Comparison of ENCODE assay signal across 24 cellular contexts in the genomic region with DNA sequence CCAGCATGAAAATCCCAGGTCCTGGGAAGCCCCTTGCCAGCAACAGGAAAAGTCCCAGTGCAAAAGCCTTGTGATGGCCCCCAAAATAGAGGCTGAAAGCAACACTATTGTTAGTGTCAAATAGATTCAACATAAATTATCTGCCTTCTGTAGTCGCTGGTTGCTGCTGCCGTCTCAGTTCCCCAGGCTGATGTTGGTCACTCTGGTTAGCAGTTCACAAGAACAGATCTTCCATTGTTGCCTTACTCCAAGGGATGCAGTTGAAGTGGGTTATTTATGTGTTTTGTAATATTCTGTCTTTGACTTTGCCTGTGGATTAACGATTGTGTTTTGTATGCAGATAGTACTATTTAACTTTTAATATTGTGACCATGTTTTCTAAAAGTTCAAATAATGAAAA. TPM values are rescaled to one million over a fixed set of nuclear protein-coding genes. Genes with fewer than 3 reads are reported as not detected.
A peak's percentile ranks its signal among the peaks of the same experiment; 100 is the strongest.
DNase-seq lines count a peak whose midpoint lies in the region; ATAC-seq, FAIRE-seq and TF ChIP-seq lines count a peak whose summit lies in the region.
"Had no signal": no experiment of that assay in that cellular context is flagged by ENCODE, and none has a peak within 500 bp of the region (broad histone marks: within the 10 kb centered on the region; RNA-seq: fewer than 3 reads in every experiment).

No MANE protein-coding gene starts in this region.

- no peaks in the 10 kb centered on the region for H3K79me1 ChIP-seq in mesendoderm (ENCODE audit: low read length)

- no peak for FAIRE-seq in K562 (lab: Jason Lieb, UNC)
- FAIRE-seq: G401.6, GM12891 had no signal

- TF ChIP-seq POLR2A in K562 (conservative IDR thresholded peaks at IDR 0.05) (no peak), stomach (IDR thresholded peaks at IDR 0.05) (no peak)

- no peak overlapping the region for H3K56ac ChIP-seq in mesendoderm (ENCODE audit: low read length)

- no peak overlapping the region for H3K27ac Mint-ChIP-seq in osteocyte (ENCODE audit: unreplicated experiment)
- H3K27ac Mint-ChIP-seq: CD4-positive, alpha-beta T cell had no signal

- no peak overlapping the region for H3K23ac ChIP-seq in mesendoderm (ENCODE audit: low read length)

- no peak overlapping the region for H4K8ac ChIP-seq in mesendoderm (ENCODE audit: low read depth, low read length)

- H3K9me3 Mint-ChIP-seq in osteocyte (ENCODE audit: unreplicated experiment), result no peaks in the 10 kb centered on the region
- H3K9me3 Mint-ChIP-seq: CD4-positive, alpha-beta T cell had no signal

- in situ Hi-C loops in K562 (cut with MboI), result loop anchor here (10.0 kb wide), 1 partner anchor 563 kb away; no protein-coding TSS in a partner anchor

- H2BK15ac ChIP-seq in mesendoderm (replicated peaks; ENCODE audit: low read depth), result no peak overlapping the region

- no peak overlapping the region for H3K27ac ChIP-seq in K562 (ENCODE audit: extremely low read depth, low read depth, low read length)
- no peak overlapping the region for H3K27ac ChIP-seq in stomach
- H3K27ac ChIP-seq in mesendoderm (ENCODE audit: low read depth, low read length), result no peak overlapping the region
- H3K27ac ChIP-seq: BLaER1 treated with 17β-estradiol and CSF1 and Interleukin-3, amounts not matched to agents 10 nM and 100 nM had no signal

- H2AK5ac ChIP-seq in mesendoderm (ENCODE audit: low read length), result no peak overlapping the region

- H4K20me1 ChIP-seq in K562 (replicated peaks; ENCODE audit: control insufficient read depth, insufficient read depth, low read length), result no peaks in the 10 kb centered on the region
- H4K20me1 ChIP-seq: BLaER1 treated with 17β-estradiol and CSF1 and Interleukin-3, amounts not matched to agents 10 nM and 100 nM had no signal

- intact Hi-C loops in K562 (cut with micrococcal nuclease) (no loop called here), stomach (cut with DNase I; ENCODE audit: low total_unique reads) (no loop called here)

- H3K27me3 Mint-ChIP-seq in osteocyte (ENCODE audit: unreplicated experiment), result no peaks in the 10 kb centered on the region
- H3K27me3 Mint-ChIP-seq: CD4-positive, alpha-beta T cell had no signal

- POLR2A ChIA-PET in K562 (lab: Yijun Ruan, JAX), result no interaction called here

- no peaks in the 10 kb centered on the region for H3K4me1 Mint-ChIP-seq in osteocyte (ENCODE audit: unreplicated experiment)

- H3K9ac ChIP-seq in K562 (ENCODE audit: insufficient read depth in 1 of 2, low read depth in 2 of 2, low read length in 2 of 2) (no peak overlapping the region), mesendoderm (ENCODE audit: low read length) (no peak overlapping the region)
- H3K9ac ChIP-seq: BLaER1 treated with 17β-estradiol and CSF1 and Interleukin-3, amounts not matched to agents 10 nM and 100 nM had no signal

- no peak overlapping the region for H4K5ac ChIP-seq in mesendoderm (ENCODE audit: low read length)

- H2BK5ac ChIP-seq in mesendoderm (ENCODE audit: low read length), result no peak overlapping the region

- H3K4me3 ChIP-seq in K562, result no peak overlapping the region
- no peak overlapping the region for H3K4me3 ChIP-seq in stomach
- no peak overlapping the region for H3K4me3 ChIP-seq in mesendoderm (ENCODE audit: low read length)
- H3K4me3 ChIP-seq: BLaER1 treated with 17β-estradiol and CSF1 and Interleukin-3, amounts not matched to agents 10 nM and 100 nM; MG63 had no signal

- H3K4ac ChIP-seq in mesendoderm (ENCODE audit: low read depth, low read length), result no peak overlapping the region

- no peaks in the 10 kb centered on the region for H3K36me3 ChIP-seq in K562 (ENCODE audit: control insufficient read depth, insufficient read depth, low read length)
- H3K36me3 ChIP-seq in stomach, result no peaks in the 10 kb centered on the region
- no peaks in the 10 kb centered on the region for H3K36me3 ChIP-seq in mesendoderm (ENCODE audit: control insufficient read depth, insufficient read depth, low read length)
- H3K36me3 ChIP-seq: BLaER1 treated with 17β-estradiol and CSF1 and Interleukin-3, amounts not matched to agents 10 nM and 100 nM; MG63 had no signal

- no peak overlapping the region for H3K18ac ChIP-seq in mesendoderm (ENCODE audit: low read length)

- ATAC-seq in K562, result no peak
- ATAC-seq: PC-3, SK-N-SH treated with all-trans-retinoic acid at 6 μM for 48 hours had no signal

- H3K4me2 ChIP-seq in K562 (ENCODE audit: insufficient read depth, low read length) (no peak overlapping the region), mesendoderm (ENCODE audit: low read length) (no peak overlapping the region)
- H3K4me2 ChIP-seq: BLaER1 treated with 17β-estradiol and CSF1 and Interleukin-3, amounts not matched to agents 10 nM and 100 nM had no signal

- no peak overlapping the region for H3K4me3 Mint-ChIP-seq in osteocyte (ENCODE audit: unreplicated experiment)
- H3K4me3 Mint-ChIP-seq: CD4-positive, alpha-beta T cell had no signal

- H3K27me3 ChIP-seq in K562 (ENCODE audit: control insufficient read depth in 2 of 2, insufficient read depth in 2 of 2, low read length in 2 of 2) (no peaks in the 10 kb centered on the region), stomach (no peaks in the 10 kb centered on the region), mesendoderm (ENCODE audit: insufficient read depth, low read length, poor library complexity) (no peaks in the 10 kb centered on the region)
- H3K27me3 ChIP-seq: BLaER1 treated with 17β-estradiol and CSF1 and Interleukin-3, amounts not matched to agents 10 nM and 100 nM; MG63 had no signal

- H3K9me3 ChIP-seq in K562 (replicated peaks; ENCODE audit: control insufficient read depth, insufficient read depth, low read depth, low read length) (no peaks in the 10 kb centered on the region), stomach (no peaks in the 10 kb centered on the region)
- H3K9me3 ChIP-seq: BLaER1 treated with 17β-estradiol and CSF1 and Interleukin-3, amounts not matched to agents 10 nM and 100 nM; MG63 had no signal

- no peak overlapping the region for H2BK120ac ChIP-seq in mesendoderm (ENCODE audit: low read depth, low read length)

- no peaks in the 10 kb centered on the region for H3K36me3 Mint-ChIP-seq in osteocyte (ENCODE audit: unreplicated experiment)

- H3K79me2 ChIP-seq in K562 (ENCODE audit: control insufficient read depth, insufficient read depth, low read length), result no peaks in the 10 kb centered on the region
- no peaks in the 10 kb centered on the region for H3K79me2 ChIP-seq in mesendoderm (ENCODE audit: control insufficient read depth, insufficient read depth, low read length)

- H3K9me1 ChIP-seq in K562 (ENCODE audit: control insufficient read depth, insufficient read depth, low read length), result no peaks in the 10 kb centered on the region

- no peak for TF ChIP-seq RAD21 in K562 (CRISPR knock-in tag; conservative IDR thresholded peaks at IDR 0.05 in 1 of 2, IDR thresholded peaks at IDR 0.05 in 1 of 2)

- no TSS peak for BruUV-seq in K562 (replicated peaks; lab: Mats Ljungman, UMichigan)

- CTCF ChIA-PET in K562 (lab: Yijun Ruan, JAX; ENCODE audit: low intra/inter-chr PET ratio), result no interaction called here

- TF ChIP-seq CTCF in K562 (IDR thresholded peaks at IDR 0.05 in 2 of 3, conservative IDR thresholded peaks at IDR 0.05 in 1 of 3; ENCODE audit: insufficient read depth in 2 of 3, low read depth in 1 of 3, low read length in 3 of 3), result no peak
- no peak for TF ChIP-seq CTCF in osteocyte (IDR thresholded peaks at IDR 0.05)
- TF ChIP-seq CTCF in stomach (IDR thresholded peaks at IDR 0.05), result no peak

- TF ChIP-seq EP300 in K562 (IDR thresholded peaks at IDR 0.05; ENCODE audit: low read length) (no peak), stomach (IDR thresholded peaks at IDR 0.05) (no peak)

- DNase-seq in COLO829 (ENCODE audit: low spot score) (peak; percentile 92), K562 (ENCODE audit: extremely low read depth in 1 of 4, low spot score in 3 of 4) (no peak), medulla oblongata (ENCODE audit: extremely low spot score) (peak; percentile 43), osteocyte (ENCODE audit: extremely low spot score, unreplicated experiment) (peak; percentile 42), HK-2 (ENCODE audit: unreplicated experiment) (no peak), stomach (no peak), mesendoderm (no peak)
- DNase-seq: CD4-positive, alpha-beta T cell; COR-L47; DMS53; GOT3; HCEC 1CT; KBM-7; MG63; NCI-H1105 treated with DMSO at 0.1 percent for 48 hours; NCI-H2029; NCI-H446; NCI-H524 treated with DMSO at 0.1 percent for 48 hours; NCI-H774; PC-3 had no signal

- H3K4me1 ChIP-seq in K562 (replicated peaks in 1 of 2; ENCODE audit: control insufficient read depth in 2 of 2, insufficient read depth in 2 of 2, low read length in 2 of 2) (peaks cover 0 to 4% of the 10 kb centered on the region in 2 experiments; a peak in 2 of 5 replicates), stomach (no peaks in the 10 kb centered on the region), mesendoderm (ENCODE audit: control insufficient read depth, low read depth, low read length) (no peaks in the 10 kb centered on the region)
- H3K4me1 ChIP-seq: BLaER1 treated with 17β-estradiol and CSF1 and Interleukin-3, amounts not matched to agents 10 nM and 100 nM had no signal

- peak overlapping the region; percentile 42; the same call in 1 of the 2 replicates for H2AFZ ChIP-seq in K562 (ENCODE audit: low read depth, low read length)

- 21% methylated on average over 3 of the region's 3 CpGs for WGBS in K562 (ENCODE audit: insufficient coverage, low coverage, missing lambda C conversion rate)
- 57 to 81% (median 76%) methylated on average over 3 of the region's 3 CpGs for WGBS in stomach, 5 donors
- WGBS in mesendoderm (ENCODE audit: extremely low coverage, insufficient coverage, low lambda C conversion rate), result no CpG with 5 or more reads among the region's 3 CpGs

RNA-seq across cellular contexts. Expression of gene ABL2, which starts 12.2 kb away (rescaled TPM):
- total RNA-seq in K562 (2011; cell fraction: chromatin; rRNA removed; ENCODE audit: low replicate concordance), result 41.6 and 59.9 TPM in 2 replicates
- 17.2 and 21.7 TPM in 2 replicates for total RNA-seq in K562 (2011; cell fraction: nucleolus; rRNA removed)
- total RNA-seq in K562 (2011; cell fraction: nucleoplasm; rRNA removed), result 31.7 and 41.7 TPM in 2 replicates
- total RNA-seq in K562 (2014; rRNA removed) (6.1 and 6.6 TPM in 2 replicates), K562 (2014; rRNA removed; fragmentation: Illumina TruSeq; extraction: Trizol) (9.5 and 10.9 TPM in 2 replicates), K562 (2015; rRNA removed; fragmentation: Illumina TruSeq; extraction: Trizol) (8.6 and 9.2 TPM in 2 replicates), K562 (2021) (14.1 and 15.0 TPM in 2 replicates), osteocyte (33.7 and 36.3 TPM in 2 replicates), stomach (10 to 100 TPM in 3 of 5 donors, 1 to 10 TPM in 2; 4.6 to 26.6 (median 12.9) TPM)
- polyA plus RNA-seq in K562 (2011; rRNA removed) (8.1 and 9.4 TPM in 2 replicates), K562 (2014; fragmentation: Illumina TruSeq; extraction: Trizol) (8.7 and 8.9 TPM in 2 replicates), K562 (2014; fragmentation: Nextera tagmentation; extraction: Ambion mirVana) (1 to 10 TPM; 1.4 to 2.2 TPM), K562 (2014; rRNA removed) (5.6 and 5.8 TPM in 2 replicates), stomach (1 to 10 TPM; 1.3 to 2.9 (median 2.6) TPM)
- 4.6 and 6.3 TPM in 2 replicates for polyA plus RNA-seq in K562 (2011; cell fraction: cytosol; rRNA removed)
- polyA plus RNA-seq in K562 (2011; cell fraction: nucleus; rRNA removed), result 7.2 and 7.7 TPM in 2 replicates
- polyA plus RNA-seq in K562 (2012), result 5.5 and 6.0 TPM in 2 replicates
- 30.6 and 32.6 TPM in 2 replicates for polyA minus RNA-seq in K562 (2011; rRNA and poly(A)+ RNA removed)
- 15.8 and 16.8 TPM in 2 replicates for polyA minus RNA-seq in K562 (2011; cell fraction: cytosol; rRNA and poly(A)+ RNA removed)
- polyA minus RNA-seq in K562 (2011; cell fraction: nucleus; rRNA and poly(A)+ RNA removed), result 10.0 and 15.8 TPM in 2 replicates
- polyA plus RNA-seq in mesendoderm (2013, experiment 1 of 2), result 4.7 TPM
- 4.5 TPM for polyA plus RNA-seq in mesendoderm (2013, experiment 2 of 2)

RNA-seq across cellular contexts. Expression of gene SOAT1, which starts 51.9 kb away (rescaled TPM):
- 26.8 and 37.2 TPM in 2 replicates for total RNA-seq in K562 (2011; cell fraction: chromatin; rRNA removed; ENCODE audit: low replicate concordance)
- 9.2 and 10.4 TPM in 2 replicates for total RNA-seq in K562 (2011; cell fraction: nucleolus; rRNA removed)
- total RNA-seq in K562 (2011; cell fraction: nucleoplasm; rRNA removed), result 16.6 and 22.4 TPM in 2 replicates
- 5.5 and 7.5 TPM in 2 replicates for total RNA-seq in K562 (2014; rRNA removed)
- total RNA-seq in K562 (2014; rRNA removed; fragmentation: Illumina TruSeq; extraction: Trizol), result 23.5 and 31.4 TPM in 2 replicates
- total RNA-seq in K562 (2015; rRNA removed; fragmentation: Illumina TruSeq; extraction: Trizol), result 17.3 and 18.4 TPM in 2 replicates
- total RNA-seq in K562 (2021), result 24.1 and 24.3 TPM in 2 replicates
- 20.5 and 29.1 TPM in 2 replicates for polyA plus RNA-seq in K562 (2011; rRNA removed)
- 7.1 and 16.4 TPM in 2 replicates for polyA plus RNA-seq in K562 (2011; cell fraction: cytosol; rRNA removed)
- polyA plus RNA-seq in K562 (2011; cell fraction: nucleus; rRNA removed), result 6.3 and 11.4 TPM in 2 replicates
- 9.4 and 13.0 TPM in 2 replicates for polyA plus RNA-seq in K562 (2012)
- polyA plus RNA-seq in K562 (2014; fragmentation: Illumina TruSeq; extraction: Trizol), result 23.1 and 25.4 TPM in 2 replicates
- 10 to 100 TPM in 1 of 2 experiments, 1 to 10 TPM in 1; 9.2 to 11.9 TPM for polyA plus RNA-seq in K562 (2014; fragmentation: Nextera tagmentation; extraction: Ambion mirVana)
- 9.8 and 11.1 TPM in 2 replicates for polyA plus RNA-seq in K562 (2014; rRNA removed)
- polyA minus RNA-seq in K562 (2011; rRNA and poly(A)+ RNA removed), result 44.0 and 47.0 TPM in 2 replicates
- 8.6 and 12.0 TPM in 2 replicates for polyA minus RNA-seq in K562 (2011; cell fraction: cytosol; rRNA and poly(A)+ RNA removed)
- polyA minus RNA-seq in K562 (2011; cell fraction: nucleus; rRNA and poly(A)+ RNA removed), result 3.1 and 6.1 TPM in 2 replicates
- total RNA-seq in osteocyte, result 39.6 and 41.3 TPM in 2 replicates
- 100 to 1,000 TPM in 1 of 5 donors, 10 to 100 TPM in 2, 1 to 10 TPM in 2; 2.9 to 179 (median 10.7) TPM for total RNA-seq in stomach
- polyA plus RNA-seq in stomach, result 1 to 10 TPM; 2.9 to 4.4 (median 4.3) TPM
- 4.3 TPM for polyA plus RNA-seq in mesendoderm (2013, experiment 1 of 2)
- polyA plus RNA-seq in mesendoderm (2013, experiment 2 of 2), result 4.3 TPM

Comparison
In these comparisons a context has a peak if more than half of its experiments do, and no peak if none do; other contexts are left out.
1. DNase-seq: peak in COLO829 (single experiment), medulla oblongata (single experiment) and osteocyte (single experiment); none in K562 (0 of 4), HK-2 (single experiment), stomach (single experiment) and mesendoderm (single experiment).